18 cellular contexts compared by ENCODE assay signal in the genomic region with DNA sequence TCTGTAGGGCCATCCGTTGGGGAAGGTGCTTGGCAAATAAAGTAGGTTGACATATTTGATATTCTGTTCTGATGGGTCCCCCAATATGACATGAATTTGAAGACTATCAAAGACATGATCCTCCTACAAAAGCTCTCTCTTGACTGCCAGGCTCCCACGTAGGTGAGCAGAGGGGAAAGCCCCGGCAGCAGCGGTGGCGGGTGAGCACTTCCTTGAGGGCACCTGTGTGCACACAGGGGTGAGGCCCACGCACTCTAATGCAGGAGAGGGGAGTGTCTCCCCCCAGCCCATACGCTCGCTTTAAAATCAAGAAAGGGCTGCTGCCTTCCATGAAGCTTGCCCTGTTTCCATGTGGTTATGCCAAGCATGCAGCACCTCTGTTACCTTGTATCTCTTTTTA.
DNase-seq lines count a peak whose midpoint lies in the region; ATAC-seq and TF ChIP-seq lines count a peak whose summit lies in the region.
"Had no signal": no experiment of that assay in that cellular context is flagged by ENCODE, and none has a peak within 500 bp of the region (broad histone marks: within the 10 kb centered on the region; RNA-seq: fewer than 3 reads in every experiment).

No MANE protein-coding gene starts in this region.

- POLR2A ChIA-PET in GM10248 (lab: Yijun Ruan, JAX): no interaction called here
- POLR2A ChIA-PET in activated CD8-positive, alpha-beta T cell treated with anti-CD3 and anti-CD28 coated beads, Interleukin-2, amount 10 ng/mL, durations not matched to agents 7 days and 5 days (lab: Charles Lee): no interaction called here

- peaks cover 4% of the 10 kb centered on the region for H3K4me1 ChIP-seq in ovary (ENCODE audit: insufficient read depth)
- H3K4me1 ChIP-seq: right atrium auricular region had no signal

- H3K27ac ChIP-seq in ovary: no peak overlapping the region
- H3K27ac ChIP-seq: brain microvascular endothelial cell, C4-2B, left ventricle myocardium inferior, right atrium auricular region, tibial nerve had no signal

- ATAC-seq in activated CD8-positive, alpha-beta T cell treated with anti-CD3 and anti-CD28 coated beads, Interleukin-2, amount 10 ng/mL, durations not matched to agents 7 days and 5 days: peak; percentile 44
- no peak for ATAC-seq in central memory CD8-positive, alpha-beta T cell (replicated peaks; ENCODE audit: extremely low read depth, poor library complexity, severe bottlenecking)

- no peak for TF ChIP-seq EP300 in ovary (IDR thresholded peaks at IDR 0.05)

- no peaks in the 10 kb centered on the region for H3K36me3 ChIP-seq in ovary

- no peaks in the 10 kb centered on the region for H3K9me3 Mint-ChIP-seq in activated CD8-positive, alpha-beta T cell treated with anti-CD3 and anti-CD28 coated beads, Interleukin-2, amount 10 ng/mL, durations not matched to agents 7 days and 5 days (ENCODE audit: insufficient read depth)
- H3K9me3 Mint-ChIP-seq in central memory CD8-positive, alpha-beta T cell: no peaks in the 10 kb centered on the region
- H3K9me3 Mint-ChIP-seq: activated T-helper 1 cell treated with anti-CD3 and anti-CD28 coated beads, Interleukin-12 subunit alpha, Interleukin-12 subunit beta, Interleukin-2, Interleukin-4 antibody, amounts not matched to agents 30 ng/mL and 10 ng/mL and 1 ng/mL, durations not matched to agents 14 hours and 24 hours and 36 hours had no signal

- TF ChIP-seq CTCF in GM10248 (IDR thresholded peaks at IDR 0.05; ENCODE audit: control extremely low read depth, extremely low read depth, low read depth, missing control alignments) (no peak), ovary (IDR thresholded peaks at IDR 0.05) (no peak)

- H3K9me3 ChIP-seq in ovary: no peaks in the 10 kb centered on the region
- H3K9me3 ChIP-seq: left ventricle myocardium inferior, right atrium auricular region, tibial nerve had no signal

- H3K4me3 ChIP-seq in ovary: no peak overlapping the region
- H3K4me3 ChIP-seq: left ventricle myocardium inferior, right atrium auricular region, tibial nerve had no signal

- peaks cover 5% of the 10 kb centered on the region for H3K4me1 Mint-ChIP-seq in activated CD8-positive, alpha-beta T cell treated with anti-CD3 and anti-CD28 coated beads, Interleukin-2, amount 10 ng/mL, durations not matched to agents 7 days and 5 days (ENCODE audit: low read depth)
- peaks cover 36% of the 10 kb centered on the region for H3K4me1 Mint-ChIP-seq in central memory CD8-positive, alpha-beta T cell

- intact Hi-C loops in ovary (cut with DNase I): no loop called here

- WGBS in ovary, 3 donors: 81 to 90% (median 85%) methylated on average over 8 of the region's 8 CpGs

- H3K4me3 Mint-ChIP-seq in activated CD8-positive, alpha-beta T cell treated with anti-CD3 and anti-CD28 coated beads, Interleukin-2, amount 10 ng/mL, durations not matched to agents 7 days and 5 days: no peak overlapping the region
- no peak overlapping the region for H3K4me3 Mint-ChIP-seq in central memory CD8-positive, alpha-beta T cell
- H3K4me3 Mint-ChIP-seq: activated T-helper 1 cell treated with anti-CD3 and anti-CD28 coated beads, Interleukin-12 subunit alpha, Interleukin-12 subunit beta, Interleukin-2, Interleukin-4 antibody, amounts not matched to agents 30 ng/mL and 10 ng/mL and 1 ng/mL, durations not matched to agents 14 hours and 24 hours and 36 hours had no signal

- H3K27me3 Mint-ChIP-seq in activated CD8-positive, alpha-beta T cell treated with anti-CD3 and anti-CD28 coated beads, Interleukin-2, amount 10 ng/mL, durations not matched to agents 7 days and 5 days (ENCODE audit: low read depth): no peaks in the 10 kb centered on the region
- no peaks in the 10 kb centered on the region for H3K27me3 Mint-ChIP-seq in central memory CD8-positive, alpha-beta T cell

- CTCF ChIA-PET in GM10248 (lab: Yijun Ruan, JAX): interaction anchor here (0.9 to 1.6 kb wide), 3 partner anchors 9 to 12 kb away, joined by 3 to 4 read pairs (median 3); no protein-coding TSS in a partner anchor
- CTCF ChIA-PET in activated CD8-positive, alpha-beta T cell treated with anti-CD3 and anti-CD28 coated beads, Interleukin-2, amount 10 ng/mL, durations not matched to agents 7 days and 5 days (lab: Charles Lee): interaction anchor here (1.1 kb wide), 1 partner anchor 80 kb away, joined by 4 read pairs; no protein-coding TSS in a partner anchor

- no peaks in the 10 kb centered on the region for H3K27me3 ChIP-seq in ovary
- H3K27me3 ChIP-seq: brain microvascular endothelial cell, right atrium auricular region, tibial nerve had no signal

- DNase-seq in GM10248 (ENCODE audit: extremely low spot score) (peak; percentile 7), NCI-H82 treated with DMSO at 0.1 percent for 48 hours (lab: John Stamatoyannopoulos, UW; ENCODE audit: unreplicated experiment) (no peak), ovary (no peak), NCI-H2196 treated with DMSO at 0.1 percent for 48 hours (lab: John Stamatoyannopoulos, UW; ENCODE audit: unreplicated experiment) (no peak), ACHN (no peak)
- no peak for DNase-seq in activated CD8-positive, alpha-beta T cell treated with anti-CD3 and anti-CD28 coated beads, Interleukin-2, amount 10 ng/mL, durations not matched to agents 7 days and 5 days
- no peak for DNase-seq in central memory CD8-positive, alpha-beta T cell (ENCODE audit: low spot score in 2 of 2)
- DNase-seq in stimulated activated CD4-positive, alpha-beta T cell treated with anti-CD3 and anti-CD28 coated beads, TNF-alpha, amount 100 ng/mL, for 48 hours (ENCODE audit: low read depth in 3 of 3): peak in 2 of 3 donors; percentile 3 to 10
- DNase-seq: brain microvascular endothelial cell; effector CD8-positive, alpha-beta T cell; EL; left ventricle myocardium inferior; NCI-H1417; NCI-H446 had no signal

- in situ Hi-C loops in ACHN (cut with HindIII; ENCODE audit: low pct_ligation_motif_present, low pct_unique_long_range_greater_than_20kb, low sequenced_read_pairs): no loop called here

- TF ChIP-seq POLR2A in ovary (IDR thresholded peaks at IDR 0.05): no peak

- no peaks in the 10 kb centered on the region for H3K36me3 Mint-ChIP-seq in activated CD8-positive, alpha-beta T cell treated with anti-CD3 and anti-CD28 coated beads, Interleukin-2, amount 10 ng/mL, durations not matched to agents 7 days and 5 days (ENCODE audit: low read depth)
- H3K36me3 Mint-ChIP-seq in central memory CD8-positive, alpha-beta T cell (ENCODE audit: insufficient read depth): peaks cover 17% of the 10 kb centered on the region

- no peak overlapping the region for H3K27ac Mint-ChIP-seq in activated CD8-positive, alpha-beta T cell treated with anti-CD3 and anti-CD28 coated beads, Interleukin-2, amount 10 ng/mL, durations not matched to agents 7 days and 5 days
- peak overlapping the region; percentile 53 for H3K27ac Mint-ChIP-seq in central memory CD8-positive, alpha-beta T cell (ENCODE audit: low read depth)
- H3K27ac Mint-ChIP-seq: activated T-helper 1 cell treated with anti-CD3 and anti-CD28 coated beads, Interleukin-12 subunit alpha, Interleukin-12 subunit beta, Interleukin-2, Interleukin-4 antibody, amounts not matched to agents 30 ng/mL and 10 ng/mL and 1 ng/mL, durations not matched to agents 14 hours and 24 hours and 36 hours had no signal

Comparison
In these comparisons a context has a peak if more than half of its experiments do, and no peak if none do; other contexts are left out.
1. DNase-seq: peak in GM10248 (single experiment) and stimulated activated CD4-positive, alpha-beta T cell treated with anti-CD3 and anti-CD28 coated beads, TNF-alpha, amount 100 ng/mL, for 48 hours (2 of 3); none in activated CD8-positive, alpha-beta T cell treated with anti-CD3 and anti-CD28 coated beads, Interleukin-2, amount 10 ng/mL, durations not matched to agents 7 days and 5 days (single experiment), central memory CD8-positive, alpha-beta T cell (0 of 2), NCI-H82 treated with DMSO at 0.1 percent for 48 hours (single experiment), ovary (0 of 5), NCI-H2196 treated with DMSO at 0.1 percent for 48 hours (single experiment) and ACHN (single experiment).